In the genomic region with DNA sequence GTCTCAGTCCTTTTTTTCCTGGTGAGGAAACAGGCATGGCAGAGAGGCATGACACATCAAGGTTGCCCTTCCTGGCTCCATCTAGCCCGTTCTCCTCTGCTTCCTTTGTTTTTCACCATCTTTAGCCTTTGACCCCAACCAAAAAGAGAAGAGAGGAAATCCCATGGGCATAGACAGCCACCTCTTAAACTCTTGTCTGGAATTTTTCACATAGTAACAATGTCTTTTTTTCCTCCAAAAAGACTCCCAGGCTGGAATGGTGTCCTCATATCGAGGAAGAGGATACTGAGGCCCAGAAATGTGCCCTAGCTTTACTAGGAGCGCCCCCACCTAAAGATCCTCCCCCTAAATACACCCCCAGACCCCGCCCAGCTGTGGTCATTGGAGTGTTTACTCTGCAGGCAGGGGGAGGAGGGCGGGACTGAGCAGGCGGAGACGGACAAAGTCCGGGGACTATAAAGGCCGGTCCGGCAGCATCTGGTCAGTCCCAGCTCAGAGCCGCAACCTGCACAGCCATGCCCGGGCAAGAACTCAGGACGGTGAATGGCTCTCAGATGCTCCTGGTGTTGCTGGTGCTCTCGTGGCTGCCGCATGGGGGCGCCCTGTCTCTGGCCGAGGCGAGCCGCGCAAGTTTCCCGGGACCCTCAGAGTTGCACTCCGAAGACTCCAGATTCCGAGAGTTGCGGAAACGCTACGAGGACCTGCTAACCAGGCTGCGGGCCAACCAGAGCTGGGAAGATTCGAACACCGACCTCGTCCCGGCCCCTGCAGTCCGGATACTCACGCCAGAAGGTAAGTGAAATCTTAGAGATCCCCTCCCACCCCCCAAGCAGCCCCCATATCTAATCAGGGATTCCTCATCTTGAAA, we compare ENCODE assay signal across 1 cellular context.
TF ChIP-seq lines count a peak whose summit lies in the region.

A gene with protein sequence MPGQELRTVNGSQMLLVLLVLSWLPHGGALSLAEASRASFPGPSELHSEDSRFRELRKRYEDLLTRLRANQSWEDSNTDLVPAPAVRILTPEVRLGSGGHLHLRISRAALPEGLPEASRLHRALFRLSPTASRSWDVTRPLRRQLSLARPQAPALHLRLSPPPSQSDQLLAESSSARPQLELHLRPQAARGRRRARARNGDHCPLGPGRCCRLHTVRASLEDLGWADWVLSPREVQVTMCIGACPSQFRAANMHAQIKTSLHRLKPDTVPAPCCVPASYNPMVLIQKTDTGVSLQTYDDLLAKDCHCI (plus strand): TSS at position 484 of the 868 bp plus-strand sequence. CDS start 32 bp downstream, at position 516.

TF ChIP-seq in HepG2, 621 proteins besides CTCF, POLR2A, EP300 and RAD21 (continued from another document and continues in another):
- TF ChIP-seq ATRX (CRISPR knock-in tag; IDR thresholded peaks at IDR 0.05; ENCODE audit: borderline replicate concordance), result no peak; the same call in 1 of the 2 replicates
- no peak for TF ChIP-seq ZKSCAN5 (CRISPR knock-in tag; IDR thresholded peaks at IDR 0.05)
- TF ChIP-seq ZNF460 (CRISPR knock-in tag; IDR thresholded peaks at IDR 0.05; ENCODE audit: borderline replicate concordance), result peak; percentile 33; the same call in 1 of the 2 replicates
- TF ChIP-seq SNRNP70 (IDR thresholded peaks at IDR 0.05; ENCODE audit: low read depth, low read length), result no peak
- peak; percentile 76; the same call in 1 of the 2 replicates for TF ChIP-seq PITX1 (CRISPR knock-in tag; IDR thresholded peaks at IDR 0.05)
- TF ChIP-seq ZNF687 (CRISPR knock-in tag; IDR thresholded peaks at IDR 0.05), result peak; percentile 93
- TF ChIP-seq, protein P1, sequence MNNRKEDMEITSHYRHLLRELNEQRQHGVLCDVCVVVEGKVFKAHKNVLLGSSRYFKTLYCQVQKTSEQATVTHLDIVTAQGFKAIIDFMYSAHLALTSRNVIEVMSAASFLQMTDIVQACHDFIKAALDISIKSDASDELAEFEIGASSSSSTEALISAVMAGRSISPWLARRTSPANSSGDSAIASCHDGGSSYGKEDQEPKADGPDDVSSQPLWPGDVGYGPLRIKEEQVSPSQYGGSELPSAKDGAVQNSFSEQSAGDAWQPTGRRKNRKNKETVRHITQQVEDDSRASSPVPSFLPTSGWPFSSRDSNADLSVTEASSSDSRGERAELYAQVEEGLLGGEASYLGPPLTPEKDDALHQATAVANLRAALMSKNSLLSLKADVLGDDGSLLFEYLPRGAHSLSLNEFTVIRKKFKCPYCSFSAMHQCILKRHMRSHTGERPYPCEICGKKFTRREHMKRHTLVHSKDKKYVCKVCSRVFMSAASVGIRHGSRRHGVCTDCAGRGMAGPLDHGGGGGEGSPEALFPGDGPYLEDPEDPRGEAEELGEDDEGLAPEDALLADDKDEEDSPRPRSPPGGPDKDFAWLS (CRISPR knock-in tag; IDR thresholded peaks at IDR 0.05; ENCODE audit: borderline replicate concordance), result 0 out of 2 replicates have a peak, but pooled peaks have one; percentile 64
- TF ChIP-seq TMF1 (CRISPR knock-in tag; IDR thresholded peaks at IDR 0.05; ENCODE audit: low read depth), result no peak; the same call in 1 of the 2 replicates
- TF ChIP-seq, protein P2, sequence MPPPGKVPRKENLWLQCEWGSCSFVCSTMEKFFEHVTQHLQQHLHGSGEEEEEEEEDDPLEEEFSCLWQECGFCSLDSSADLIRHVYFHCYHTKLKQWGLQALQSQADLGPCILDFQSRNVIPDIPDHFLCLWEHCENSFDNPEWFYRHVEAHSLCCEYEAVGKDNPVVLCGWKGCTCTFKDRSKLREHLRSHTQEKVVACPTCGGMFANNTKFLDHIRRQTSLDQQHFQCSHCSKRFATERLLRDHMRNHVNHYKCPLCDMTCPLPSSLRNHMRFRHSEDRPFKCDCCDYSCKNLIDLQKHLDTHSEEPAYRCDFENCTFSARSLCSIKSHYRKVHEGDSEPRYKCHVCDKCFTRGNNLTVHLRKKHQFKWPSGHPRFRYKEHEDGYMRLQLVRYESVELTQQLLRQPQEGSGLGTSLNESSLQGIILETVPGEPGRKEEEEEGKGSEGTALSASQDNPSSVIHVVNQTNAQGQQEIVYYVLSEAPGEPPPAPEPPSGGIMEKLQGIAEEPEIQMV (CRISPR knock-in tag; IDR thresholded peaks at IDR 0.05; ENCODE audit: low read depth), result peak; percentile 93
- TF ChIP-seq ZNF260 (CRISPR knock-in tag; IDR thresholded peaks at IDR 0.05; ENCODE audit: borderline replicate concordance, low read depth), result no peak
- TF ChIP-seq XRCC5 (optimal IDR thresholded peaks at IDR 0.05; ENCODE audit: low read length), result peak; percentile 85
- no peak for TF ChIP-seq ATAD3A (CRISPR knock-in tag; IDR thresholded peaks at IDR 0.05)
- TF ChIP-seq ZNF557 (CRISPR knock-in tag; IDR thresholded peaks at IDR 0.05), result peak; percentile 91
- TF ChIP-seq THRA (CRISPR knock-in tag; IDR thresholded peaks at IDR 0.05; ENCODE audit: borderline replicate concordance), result peak; percentile 83
- 0 out of 2 replicates have a peak, but pooled peaks have one; percentile 60 for TF ChIP-seq IRX3 (CRISPR knock-in tag; IDR thresholded peaks at IDR 0.05; ENCODE audit: borderline replicate concordance, low read depth)
- peak; percentile 91 for TF ChIP-seq ZFP90 (CRISPR knock-in tag; IDR thresholded peaks at IDR 0.05; ENCODE audit: borderline replicate concordance)
- no peak for TF ChIP-seq BCLAF1 (IDR thresholded peaks at IDR 0.05)
- peak; percentile 87 for TF ChIP-seq SALL1 (CRISPR knock-in tag; IDR thresholded peaks at IDR 0.05)
- TF ChIP-seq RBFOX2 (IDR thresholded peaks at IDR 0.05; ENCODE audit: low read depth, low read length), result peak; percentile 98
- TF ChIP-seq, protein P3, sequence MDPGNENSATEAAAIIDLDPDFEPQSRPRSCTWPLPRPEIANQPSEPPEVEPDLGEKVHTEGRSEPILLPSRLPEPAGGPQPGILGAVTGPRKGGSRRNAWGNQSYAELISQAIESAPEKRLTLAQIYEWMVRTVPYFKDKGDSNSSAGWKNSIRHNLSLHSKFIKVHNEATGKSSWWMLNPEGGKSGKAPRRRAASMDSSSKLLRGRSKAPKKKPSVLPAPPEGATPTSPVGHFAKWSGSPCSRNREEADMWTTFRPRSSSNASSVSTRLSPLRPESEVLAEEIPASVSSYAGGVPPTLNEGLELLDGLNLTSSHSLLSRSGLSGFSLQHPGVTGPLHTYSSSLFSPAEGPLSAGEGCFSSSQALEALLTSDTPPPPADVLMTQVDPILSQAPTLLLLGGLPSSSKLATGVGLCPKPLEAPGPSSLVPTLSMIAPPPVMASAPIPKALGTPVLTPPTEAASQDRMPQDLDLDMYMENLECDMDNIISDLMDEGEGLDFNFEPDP (CRISPR knock-in tag; conservative IDR thresholded peaks at IDR 0.05), result 0 out of 2 replicates have a peak, but pooled peaks have one; percentile 87
- peak; percentile 20; the same call in 1 of the 2 replicates for TF ChIP-seq KMT2B (CRISPR knock-in tag; IDR thresholded peaks at IDR 0.05)
- peak; percentile 82 for TF ChIP-seq PRDM10 (CRISPR knock-in tag; IDR thresholded peaks at IDR 0.05; ENCODE audit: low read depth)
- TF ChIP-seq, protein P4, sequence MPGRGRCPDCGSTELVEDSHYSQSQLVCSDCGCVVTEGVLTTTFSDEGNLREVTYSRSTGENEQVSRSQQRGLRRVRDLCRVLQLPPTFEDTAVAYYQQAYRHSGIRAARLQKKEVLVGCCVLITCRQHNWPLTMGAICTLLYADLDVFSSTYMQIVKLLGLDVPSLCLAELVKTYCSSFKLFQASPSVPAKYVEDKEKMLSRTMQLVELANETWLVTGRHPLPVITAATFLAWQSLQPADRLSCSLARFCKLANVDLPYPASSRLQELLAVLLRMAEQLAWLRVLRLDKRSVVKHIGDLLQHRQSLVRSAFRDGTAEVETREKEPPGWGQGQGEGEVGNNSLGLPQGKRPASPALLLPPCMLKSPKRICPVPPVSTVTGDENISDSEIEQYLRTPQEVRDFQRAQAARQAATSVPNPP (CRISPR knock-in tag; IDR thresholded peaks at IDR 0.05), result peak; percentile 91; the same call in 1 of the 2 replicates
- peak; percentile 38 for TF ChIP-seq TAF15 (IDR thresholded peaks at IDR 0.05; ENCODE audit: low read depth, low read length, poor library complexity, severe bottlenecking)
- peak; percentile 71 for TF ChIP-seq FOSL2 (CRISPR knock-in tag; IDR thresholded peaks at IDR 0.05)
- TF ChIP-seq ZNF772 (CRISPR knock-in tag; IDR thresholded peaks at IDR 0.05), result peak; percentile 87
